ENCODE assay signal across 16 cellular contexts in the genomic region with DNA sequence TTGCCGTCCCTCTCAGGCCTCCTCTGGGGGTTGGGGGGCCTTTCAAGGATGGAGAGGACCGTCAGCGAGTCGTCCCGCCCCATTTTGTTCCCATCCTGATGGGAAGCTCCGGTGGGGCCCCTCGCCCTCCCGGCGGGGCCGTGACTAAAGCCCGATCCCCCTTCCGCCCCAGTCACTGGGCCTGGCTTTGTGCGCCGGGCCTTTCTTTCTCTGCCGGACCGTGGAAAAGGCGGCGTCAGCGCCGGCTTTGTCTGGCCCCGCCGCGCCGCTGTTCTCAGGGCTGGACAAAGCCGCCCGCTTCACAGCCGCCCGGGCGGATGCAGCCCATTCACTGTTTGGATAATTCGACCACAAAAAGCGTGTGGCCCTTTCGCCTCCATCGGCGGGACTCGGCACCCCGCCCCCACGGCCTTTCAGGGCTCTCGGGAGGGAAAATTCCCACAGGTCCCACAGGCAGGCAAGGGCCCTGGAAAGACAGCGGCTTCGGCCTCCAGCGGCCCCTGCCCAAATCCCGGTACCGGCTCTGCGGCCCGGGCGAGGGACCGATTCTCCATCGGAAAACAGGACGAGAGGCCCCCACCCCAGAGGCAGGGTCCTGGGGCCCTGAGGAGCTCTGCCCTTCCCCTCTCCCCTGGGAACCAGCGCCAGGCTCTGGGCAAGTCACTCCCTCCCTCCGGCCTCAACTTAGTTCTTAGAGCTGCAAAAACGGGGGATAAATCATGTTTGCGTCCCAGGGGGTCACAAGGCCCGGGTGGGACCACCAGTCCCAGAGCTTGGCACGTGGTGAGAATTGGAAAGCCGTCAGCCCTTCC.
DNase-seq lines count a peak whose midpoint lies in the region; TF ChIP-seq lines count a peak whose summit lies in the region.
"Had no signal": no experiment of that assay in that cellular context is flagged by ENCODE, and none has a peak within 500 bp of the region (broad histone marks: within the 10 kb centered on the region; RNA-seq: fewer than 3 reads in every experiment).

No MANE protein-coding gene starts in this region.

- H3K79me2 ChIP-seq in MM.1S (ENCODE audit: low read length): no peaks in the 10 kb centered on the region
- H3K79me2 ChIP-seq: hepatocyte had no signal

- peaks cover 76% of the 10 kb centered on the region for H3K27me3 ChIP-seq in left ventricle myocardium inferior (ENCODE audit: low read depth)
- peaks cover 0 to 7% (median 0%) of the 10 kb centered on the region in 3 experiments for H3K27me3 ChIP-seq in neuronal stem cell (ENCODE audit: control insufficient read depth in 3 of 3, insufficient read depth in 3 of 3, low read depth in 1 of 3, low read length in 3 of 3)
- peaks cover 51% of the 10 kb centered on the region for H3K27me3 ChIP-seq in MM.1S (replicated peaks; ENCODE audit: insufficient read depth, low read length)
- H3K27me3 ChIP-seq: hepatocyte had no signal

- H3K36me3 ChIP-seq in left ventricle myocardium inferior (no peaks in the 10 kb centered on the region), neuronal stem cell (replicated peaks in 1 of 2; ENCODE audit: control insufficient read depth in 2 of 2, insufficient read depth in 2 of 2, low read length in 2 of 2) (peaks cover 0 to 2% of the 10 kb centered on the region in 2 donors), MM.1S (replicated peaks; ENCODE audit: insufficient read depth, low read length) (no peaks in the 10 kb centered on the region)
- H3K36me3 ChIP-seq: prostate gland had no signal

- DNase-seq in COLO668 (lab: John Stamatoyannopoulos, UW; ENCODE audit: unreplicated experiment) (peak; percentile 44), astrocyte of the hippocampus (ENCODE audit: low read depth, low spot score) (peak; percentile 82), left ventricle myocardium inferior (peak; percentile 12), neuronal stem cell (ENCODE audit: low spot score) (peak; percentile 70), NCI-H1048 (lab: John Stamatoyannopoulos, UW) (no peak), MM.1S (no peak), GM20000 (ENCODE audit: low spot score) (no peak), AML-193 (lab: John Stamatoyannopoulos, UW) (no peak)
- DNase-seq: activated naive CD4-positive, alpha-beta T cell; NCI-H1417; NCI-H226; SIG-M5 had no signal

- peak overlapping the region; percentile 96 for H2BK15ac ChIP-seq in neuronal stem cell (ENCODE audit: low read length)

- intact Hi-C loops in left ventricle myocardium inferior (cut with micrococcal nuclease): no loop called here

- TF ChIP-seq CTCF in left ventricle myocardium inferior (IDR thresholded peaks at IDR 0.05; ENCODE audit: borderline replicate concordance): no peak
- no peak for TF ChIP-seq CTCF in MM.1S (IDR thresholded peaks at IDR 0.05; ENCODE audit: low read length)
- TF ChIP-seq CTCF in GM20000 (IDR thresholded peaks at IDR 0.05; ENCODE audit: extremely low read depth, missing control alignments): no peak

- peak overlapping the region; percentile 100 for H2AK5ac ChIP-seq in neuronal stem cell (ENCODE audit: low read depth, low read length)

- H3K9me2 ChIP-seq in MM.1S (replicated peaks; ENCODE audit: insufficient read depth, low read length): no peaks in the 10 kb centered on the region

- peaks cover 14% of the 10 kb centered on the region for H3K4me1 ChIP-seq in left ventricle myocardium inferior
- peaks cover 29 to 33% of the 10 kb centered on the region in 2 donors for H3K4me1 ChIP-seq in neuronal stem cell (ENCODE audit: control insufficient read depth in 2 of 2, insufficient read depth in 1 of 2, low read depth in 1 of 2, low read length in 2 of 2)
- H3K4me1 ChIP-seq in MM.1S (ENCODE audit: low read length): peaks cover 11% of the 10 kb centered on the region

- H3K79me1 ChIP-seq in neuronal stem cell (ENCODE audit: low read depth, low read length): peaks cover 6% of the 10 kb centered on the region

- no peaks in the 10 kb centered on the region for H3K9me3 ChIP-seq in left ventricle myocardium inferior (replicated peaks)
- peaks cover 0 to 6% of the 10 kb centered on the region in 2 donors for H3K9me3 ChIP-seq in neuronal stem cell (replicated peaks in 1 of 2; ENCODE audit: control insufficient read depth in 2 of 2, insufficient read depth in 1 of 2, low read depth in 1 of 2, low read length in 2 of 2)
- no peaks in the 10 kb centered on the region for H3K9me3 ChIP-seq in MM.1S (replicated peaks; ENCODE audit: insufficient read depth, low read length)
- H3K9me3 ChIP-seq: prostate gland had no signal

- H3K23ac ChIP-seq in neuronal stem cell (ENCODE audit: low read depth, low read length, poor library complexity): peak overlapping the region; percentile 17

- H3K18ac ChIP-seq in neuronal stem cell (ENCODE audit: low read length): peak overlapping the region; percentile 99

- H2AFZ ChIP-seq in neuronal stem cell (ENCODE audit: low read length): peak overlapping the region; percentile 86
- H2AFZ ChIP-seq in MM.1S (ENCODE audit: low read length): no peak overlapping the region
- H2AFZ ChIP-seq: hepatocyte had no signal

- H3F3A ChIP-seq in MM.1S (ENCODE audit: insufficient read depth, low read length): no peaks in the 10 kb centered on the region

- H3K4me3 ChIP-seq in left ventricle myocardium inferior: no peak overlapping the region
- no peak overlapping the region for H3K4me3 ChIP-seq in neuronal stem cell (ENCODE audit: low read length in 2 of 2)
- no peak overlapping the region for H3K4me3 ChIP-seq in MM.1S (ENCODE audit: low read length)
- H3K4me3 ChIP-seq: GM12878, hepatocyte, prostate gland had no signal

- H3K14ac ChIP-seq in neuronal stem cell (ENCODE audit: low read length): peak overlapping the region; percentile 97

- peak overlapping the region; percentile 93 for H3K4ac ChIP-seq in neuronal stem cell (ENCODE audit: low read length)

- peak overlapping the region; percentile 100 for H4K91ac ChIP-seq in neuronal stem cell (ENCODE audit: low read depth, low read length, poor library complexity)

- H3K27ac ChIP-seq in left ventricle myocardium inferior (replicated peaks): no peak overlapping the region
- peak overlapping the region; percentile 96 for H3K27ac ChIP-seq in neuronal stem cell (replicated peaks; ENCODE audit: low read length)
- no peak overlapping the region for H3K27ac ChIP-seq in MM.1S (ENCODE audit: low read length)
- H3K27ac ChIP-seq: hepatocyte, KMS-11, prostate gland had no signal

- H2BK120ac ChIP-seq in neuronal stem cell (ENCODE audit: low read depth, low read length): peak overlapping the region; percentile 95

- H2BK12ac ChIP-seq in neuronal stem cell (ENCODE audit: low read length): peak overlapping the region; percentile 100

- H3K4me2 ChIP-seq in neuronal stem cell (ENCODE audit: insufficient read depth, low read length, poor library complexity, severe bottlenecking): no peak overlapping the region
- H3K4me2 ChIP-seq in MM.1S (ENCODE audit: low read depth, low read length): no peak overlapping the region
- H3K4me2 ChIP-seq: hepatocyte, KMS-11 had no signal

- no CpG with 5 or more reads among the region's 56 CpGs for WGBS in neuronal stem cell (ENCODE audit: extremely low coverage in 2 of 2, insufficient read length in 2 of 2, insufficient replicate concordance in 1 of 2), 2 donors

- H4K20me1 ChIP-seq in MM.1S (ENCODE audit: insufficient read depth, low read length): no peaks in the 10 kb centered on the region

- peak overlapping the region; percentile 79 for H3K9ac ChIP-seq in neuronal stem cell (ENCODE audit: low read depth, low read length, poor library complexity)
- no peak overlapping the region for H3K9ac ChIP-seq in MM.1S (ENCODE audit: low read length)
- H3K9ac ChIP-seq: KMS-11 had no signal

- H4K8ac ChIP-seq in neuronal stem cell (ENCODE audit: low read depth, low read length): no peak overlapping the region

- peak overlapping the region; percentile 100 for H2BK5ac ChIP-seq in neuronal stem cell (ENCODE audit: low read length)

Comparison
In these comparisons a context has a peak if more than half of its experiments do, and no peak if none do; other contexts are left out.
1. DNase-seq: peak in COLO668 (single experiment), astrocyte of the hippocampus (single experiment), left ventricle myocardium inferior (single experiment) and neuronal stem cell (single experiment); none in NCI-H1048 (single experiment), MM.1S (single experiment), GM20000 (single experiment) and AML-193 (0 of 2).